Comparison of ENCODE assay signal across 2 cellular contexts in genomic region chr1:33368431-33368830, GRCh38.
TF ChIP-seq lines count a peak whose summit lies in the region.

No MANE protein-coding gene starts in this region.

TF ChIP-seq in IMR-90, 13 proteins besides CTCF, POLR2A, EP300 and RAD21 (continued from another document):
- no peak for TF ChIP-seq USF2 (IDR thresholded peaks at IDR 0.05; ENCODE audit: low read depth, low read length)
- no peak for TF ChIP-seq SMC3 (IDR thresholded peaks at IDR 0.05; ENCODE audit: low read depth, low read length)
- no peak for TF ChIP-seq FOS (IDR thresholded peaks at IDR 0.05; ENCODE audit: low read depth, low read length)
- no peak for TF ChIP-seq RFX5 (IDR thresholded peaks at IDR 0.05; ENCODE audit: low read depth, low read length)
- TF ChIP-seq CHD1 (IDR thresholded peaks at IDR 0.05; ENCODE audit: low read depth, low read length), result no peak

TF ChIP-seq in neural cell, 6 proteins besides CTCF, POLR2A, EP300 and RAD21 (continued from another document):
- TF ChIP-seq, protein P1, sequence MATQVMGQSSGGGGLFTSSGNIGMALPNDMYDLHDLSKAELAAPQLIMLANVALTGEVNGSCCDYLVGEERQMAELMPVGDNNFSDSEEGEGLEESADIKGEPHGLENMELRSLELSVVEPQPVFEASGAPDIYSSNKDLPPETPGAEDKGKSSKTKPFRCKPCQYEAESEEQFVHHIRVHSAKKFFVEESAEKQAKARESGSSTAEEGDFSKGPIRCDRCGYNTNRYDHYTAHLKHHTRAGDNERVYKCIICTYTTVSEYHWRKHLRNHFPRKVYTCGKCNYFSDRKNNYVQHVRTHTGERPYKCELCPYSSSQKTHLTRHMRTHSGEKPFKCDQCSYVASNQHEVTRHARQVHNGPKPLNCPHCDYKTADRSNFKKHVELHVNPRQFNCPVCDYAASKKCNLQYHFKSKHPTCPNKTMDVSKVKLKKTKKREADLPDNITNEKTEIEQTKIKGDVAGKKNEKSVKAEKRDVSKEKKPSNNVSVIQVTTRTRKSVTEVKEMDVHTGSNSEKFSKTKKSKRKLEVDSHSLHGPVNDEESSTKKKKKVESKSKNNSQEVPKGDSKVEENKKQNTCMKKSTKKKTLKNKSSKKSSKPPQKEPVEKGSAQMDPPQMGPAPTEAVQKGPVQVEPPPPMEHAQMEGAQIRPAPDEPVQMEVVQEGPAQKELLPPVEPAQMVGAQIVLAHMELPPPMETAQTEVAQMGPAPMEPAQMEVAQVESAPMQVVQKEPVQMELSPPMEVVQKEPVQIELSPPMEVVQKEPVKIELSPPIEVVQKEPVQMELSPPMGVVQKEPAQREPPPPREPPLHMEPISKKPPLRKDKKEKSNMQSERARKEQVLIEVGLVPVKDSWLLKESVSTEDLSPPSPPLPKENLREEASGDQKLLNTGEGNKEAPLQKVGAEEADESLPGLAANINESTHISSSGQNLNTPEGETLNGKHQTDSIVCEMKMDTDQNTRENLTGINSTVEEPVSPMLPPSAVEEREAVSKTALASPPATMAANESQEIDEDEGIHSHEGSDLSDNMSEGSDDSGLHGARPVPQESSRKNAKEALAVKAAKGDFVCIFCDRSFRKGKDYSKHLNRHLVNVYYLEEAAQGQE (IDR thresholded peaks at IDR 0.05; ENCODE audit: borderline replicate concordance), result no peak
- TF ChIP-seq MXI1 (conservative IDR thresholded peaks at IDR 0.05; ENCODE audit: poor library complexity, severe bottlenecking), result no peak
- no peak for TF ChIP-seq EZH2 (IDR thresholded peaks at IDR 0.05; ENCODE audit: borderline replicate concordance, insufficient read depth, low read length, poor library complexity, severe bottlenecking)
- no peak for TF ChIP-seq SMC3 (conservative IDR thresholded peaks at IDR 0.05; ENCODE audit: poor library complexity)
- no peak for TF ChIP-seq TAF1 (IDR thresholded peaks at IDR 0.05; ENCODE audit: low read depth)
